1 cellular context compared by ENCODE assay signal in the genomic region with DNA sequence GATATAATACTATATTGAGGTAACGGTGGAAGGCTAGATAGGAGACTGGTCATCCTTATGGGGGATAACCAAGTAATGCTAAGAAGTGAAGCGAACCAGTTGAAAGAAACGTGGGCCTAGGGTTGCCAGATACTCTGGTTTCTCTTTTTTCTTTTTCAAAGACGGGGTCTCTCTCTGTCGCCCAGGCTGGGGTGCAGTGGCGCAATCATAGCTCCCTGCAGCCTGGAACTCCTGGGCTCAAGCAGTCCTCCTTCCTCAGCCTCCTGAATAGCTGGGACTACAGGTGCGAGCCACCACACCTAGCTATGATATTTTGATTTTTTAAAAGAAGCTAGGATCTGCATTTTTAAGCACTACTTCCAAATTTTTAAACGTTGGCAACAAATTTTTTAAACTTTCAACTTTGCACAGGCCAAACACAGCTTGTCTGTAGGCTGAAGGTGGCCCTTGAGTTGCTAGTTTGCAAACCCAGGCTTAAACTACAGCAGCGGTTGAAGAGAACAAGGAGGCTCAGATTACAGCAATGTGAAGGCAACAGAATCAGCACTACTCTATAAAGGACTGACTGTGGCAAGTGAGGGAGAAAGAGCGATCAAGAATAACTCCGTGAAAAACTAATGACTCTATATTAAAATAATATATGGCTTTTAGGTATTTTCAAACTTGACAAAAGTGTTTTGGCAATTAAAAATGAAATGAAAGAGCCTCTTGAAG.
TF ChIP-seq lines count a peak whose summit lies in the region.

No MANE protein-coding gene starts in this region.

TF ChIP-seq in endothelial cell of umbilical vein, 7 proteins besides CTCF, POLR2A, EP300 and RAD21 (continued from another document):
- TF ChIP-seq FOS (IDR thresholded peaks at IDR 0.05; ENCODE audit: borderline replicate concordance, insufficient read depth, low read length) = no peak
